Comparison of ENCODE assay signal across 7 cellular contexts in genomic region chr12:13411287-13411686, GRCh38.
"Had no signal": no experiment of that assay in that cellular context is flagged by ENCODE, and none has a peak within 500 bp of the region (broad histone marks: within the 10 kb centered on the region; RNA-seq: fewer than 3 reads in every experiment).

No MANE protein-coding gene starts in this region.

- H3K4me3 ChIP-seq: K562 had no signal

- H3K4me1 Mint-ChIP-seq: IgD-negative memory B cell had no signal

- DNase-seq: IMR-90, KBM-7, KG1 had no signal

- H3K27ac ChIP-seq: HL-60, KMS-11 had no signal

- H3K27ac Mint-ChIP-seq: IgD-negative memory B cell had no signal

- H3K27me3 Mint-ChIP-seq: IgD-negative memory B cell had no signal
